Comparison of ENCODE assay signal across 1 cellular context in genomic region chr9:92808726-92809451, GRCh38.
TF ChIP-seq lines count a peak whose summit lies in the region.

No MANE protein-coding gene starts in this region.

TF ChIP-seq in HEK293, 187 proteins besides CTCF, POLR2A, EP300 and RAD21 (continued from another document):
- TF ChIP-seq ZNF792 (tag by site-specific recombination; IDR thresholded peaks at IDR 0.05) (0 out of 2 replicates have a peak, but pooled peaks have one; percentile 32), ZFP37 (tag by site-specific recombination; IDR thresholded peaks at IDR 0.05) (peak; percentile 93), GLI4 (tag by site-specific recombination; IDR thresholded peaks at IDR 0.05) (no peak), SP7 (tag by site-specific recombination; IDR thresholded peaks at IDR 0.05) (peak; percentile 47), ZNF324 (tag by site-specific recombination; IDR thresholded peaks at IDR 0.05) (0 out of 2 replicates have a peak, but pooled peaks have one; percentile 41), ZNF600 (tag by site-specific recombination; IDR thresholded peaks at IDR 0.05) (peak; percentile 86), ZBTB8A (tag by site-specific recombination; IDR thresholded peaks at IDR 0.05) (peak; percentile 83), ZSCAN30 (tag by site-specific recombination; IDR thresholded peaks at IDR 0.05) (peak; percentile 80; the same call in 1 of the 2 replicates), ZNF76 (tag by site-specific recombination; IDR thresholded peaks at IDR 0.05; ENCODE audit: borderline replicate concordance, low read depth) (peak; percentile 32; the same call in 1 of the 2 replicates), ZBTB17 (tag by site-specific recombination; IDR thresholded peaks at IDR 0.05) (peak; percentile 66; the same call in 1 of the 2 replicates), GLIS1 (tag by site-specific recombination; IDR thresholded peaks at IDR 0.05) (peak; percentile 28; the same call in 1 of the 2 replicates), ZNF692 (tag by site-specific recombination; IDR thresholded peaks at IDR 0.05) (peak; percentile 94), HIC1 (tag by site-specific recombination; IDR thresholded peaks at IDR 0.05) (no peak), ZFP69B (tag by site-specific recombination; IDR thresholded peaks at IDR 0.05) (peak; percentile 84), ZNF2 (tag by site-specific recombination; IDR thresholded peaks at IDR 0.05) (peak; percentile 67), ZNF623 (tag by site-specific recombination; IDR thresholded peaks at IDR 0.05) (no peak), ZNF394 (tag by site-specific recombination; IDR thresholded peaks at IDR 0.05; ENCODE audit: borderline replicate concordance) (0 out of 2 replicates have a peak, but pooled peaks have one; percentile 28), PRDM10 (tag by site-specific recombination; IDR thresholded peaks at IDR 0.05) (no peak), HOXA7 (CRISPR knock-in tag; IDR thresholded peaks at IDR 0.05; ENCODE audit: borderline replicate concordance) (no peak), SP3 (tag by site-specific recombination; IDR thresholded peaks at IDR 0.05) (0 out of 2 replicates have a peak, but pooled peaks have one; percentile 19), PATZ1 (tag by site-specific recombination; IDR thresholded peaks at IDR 0.05) (peak; percentile 58), ZBTB20 (tag by site-specific recombination; IDR thresholded peaks at IDR 0.05) (peak; percentile 44), ZBTB11 (tag by site-specific recombination; conservative IDR thresholded peaks at IDR 0.05; ENCODE audit: low read depth) (0 out of 2 replicates have a peak, but pooled peaks have one; percentile 15), TRIM28 (IDR thresholded peaks at IDR 0.05; ENCODE audit: borderline replicate concordance, low read length) (peak; percentile 39; the same call in 1 of the 2 replicates), ZNF529 (tag by site-specific recombination; IDR thresholded peaks at IDR 0.05; ENCODE audit: insufficient replicate concordance) (no peak), ZNF175 (tag by site-specific recombination; IDR thresholded peaks at IDR 0.05) (no peak), PRDM1 (tag by site-specific recombination; IDR thresholded peaks at IDR 0.05) (no peak), ZSCAN23 (tag by site-specific recombination; IDR thresholded peaks at IDR 0.05) (no peak), ZNF830 (tag by site-specific recombination; IDR thresholded peaks at IDR 0.05; ENCODE audit: low read depth) (no peak), ZEB2 (tag by site-specific recombination; IDR thresholded peaks at IDR 0.05) (peak; percentile 49; the same call in 1 of the 2 replicates), GLIS2 (tag by site-specific recombination; IDR thresholded peaks at IDR 0.05) (peak; percentile 70; the same call in 1 of the 2 replicates), PBX3 (CRISPR knock-in tag; IDR thresholded peaks at IDR 0.05) (peak; percentile 78; the same call in 1 of the 2 replicates), ZNF501 (tag by site-specific recombination; IDR thresholded peaks at IDR 0.05) (peak; percentile 85), ZNF391 (tag by site-specific recombination; IDR thresholded peaks at IDR 0.05; ENCODE audit: borderline replicate concordance, low read depth) (peak; percentile 19; the same call in 1 of the 2 replicates), ZBTB26 (tag by site-specific recombination; optimal IDR thresholded peaks at IDR 0.05) (peak; percentile 94), ZNF302 (tag by site-specific recombination; IDR thresholded peaks at IDR 0.05; ENCODE audit: low read depth) (no peak), SP2 (tag by site-specific recombination; IDR thresholded peaks at IDR 0.05) (peak; percentile 30; the same call in 1 of the 2 replicates), ZNF335 (tag by site-specific recombination; conservative IDR thresholded peaks at IDR 0.05) (peak; percentile 60; the same call in 1 of the 2 replicates), ZNF571 (tag by site-specific recombination; IDR thresholded peaks at IDR 0.05) (no peak)
